1 cellular context compared by ENCODE assay signal in the genomic region with DNA sequence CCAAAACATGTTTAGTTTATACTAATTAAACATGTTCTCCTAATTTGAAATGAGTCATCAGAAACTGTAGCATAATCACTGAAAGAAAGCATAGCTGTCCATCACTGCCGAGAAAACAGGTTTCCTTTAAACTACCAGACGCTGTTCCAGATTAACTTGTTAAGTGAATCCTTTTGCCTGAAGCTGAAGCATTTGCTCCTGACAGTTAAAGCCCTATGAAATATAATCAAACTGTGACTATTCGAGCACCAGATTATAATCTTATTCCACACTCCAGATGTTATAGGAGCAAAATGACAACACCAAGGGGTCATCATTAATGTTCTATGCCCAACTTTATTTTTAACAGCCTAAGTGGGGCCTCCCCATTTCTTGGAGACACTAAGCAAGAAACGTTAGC.
TF ChIP-seq lines count a peak whose summit lies in the region.

No MANE protein-coding gene starts in this region.

TF ChIP-seq in HEK293, 187 proteins besides CTCF, POLR2A, EP300 and RAD21 (continued from another document):
- TF ChIP-seq, protein P1, sequence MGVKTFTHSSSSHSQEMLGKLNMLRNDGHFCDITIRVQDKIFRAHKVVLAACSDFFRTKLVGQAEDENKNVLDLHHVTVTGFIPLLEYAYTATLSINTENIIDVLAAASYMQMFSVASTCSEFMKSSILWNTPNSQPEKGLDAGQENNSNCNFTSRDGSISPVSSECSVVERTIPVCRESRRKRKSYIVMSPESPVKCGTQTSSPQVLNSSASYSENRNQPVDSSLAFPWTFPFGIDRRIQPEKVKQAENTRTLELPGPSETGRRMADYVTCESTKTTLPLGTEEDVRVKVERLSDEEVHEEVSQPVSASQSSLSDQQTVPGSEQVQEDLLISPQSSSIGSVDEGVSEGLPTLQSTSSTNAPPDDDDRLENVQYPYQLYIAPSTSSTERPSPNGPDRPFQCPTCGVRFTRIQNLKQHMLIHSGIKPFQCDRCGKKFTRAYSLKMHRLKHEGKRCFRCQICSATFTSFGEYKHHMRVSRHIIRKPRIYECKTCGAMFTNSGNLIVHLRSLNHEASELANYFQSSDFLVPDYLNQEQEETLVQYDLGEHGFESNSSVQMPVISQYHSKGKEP (tag by site-specific recombination; IDR thresholded peaks at IDR 0.05) = 0 out of 2 replicates have a peak, but pooled peaks have one; percentile 33
- TF ChIP-seq, protein P2, sequence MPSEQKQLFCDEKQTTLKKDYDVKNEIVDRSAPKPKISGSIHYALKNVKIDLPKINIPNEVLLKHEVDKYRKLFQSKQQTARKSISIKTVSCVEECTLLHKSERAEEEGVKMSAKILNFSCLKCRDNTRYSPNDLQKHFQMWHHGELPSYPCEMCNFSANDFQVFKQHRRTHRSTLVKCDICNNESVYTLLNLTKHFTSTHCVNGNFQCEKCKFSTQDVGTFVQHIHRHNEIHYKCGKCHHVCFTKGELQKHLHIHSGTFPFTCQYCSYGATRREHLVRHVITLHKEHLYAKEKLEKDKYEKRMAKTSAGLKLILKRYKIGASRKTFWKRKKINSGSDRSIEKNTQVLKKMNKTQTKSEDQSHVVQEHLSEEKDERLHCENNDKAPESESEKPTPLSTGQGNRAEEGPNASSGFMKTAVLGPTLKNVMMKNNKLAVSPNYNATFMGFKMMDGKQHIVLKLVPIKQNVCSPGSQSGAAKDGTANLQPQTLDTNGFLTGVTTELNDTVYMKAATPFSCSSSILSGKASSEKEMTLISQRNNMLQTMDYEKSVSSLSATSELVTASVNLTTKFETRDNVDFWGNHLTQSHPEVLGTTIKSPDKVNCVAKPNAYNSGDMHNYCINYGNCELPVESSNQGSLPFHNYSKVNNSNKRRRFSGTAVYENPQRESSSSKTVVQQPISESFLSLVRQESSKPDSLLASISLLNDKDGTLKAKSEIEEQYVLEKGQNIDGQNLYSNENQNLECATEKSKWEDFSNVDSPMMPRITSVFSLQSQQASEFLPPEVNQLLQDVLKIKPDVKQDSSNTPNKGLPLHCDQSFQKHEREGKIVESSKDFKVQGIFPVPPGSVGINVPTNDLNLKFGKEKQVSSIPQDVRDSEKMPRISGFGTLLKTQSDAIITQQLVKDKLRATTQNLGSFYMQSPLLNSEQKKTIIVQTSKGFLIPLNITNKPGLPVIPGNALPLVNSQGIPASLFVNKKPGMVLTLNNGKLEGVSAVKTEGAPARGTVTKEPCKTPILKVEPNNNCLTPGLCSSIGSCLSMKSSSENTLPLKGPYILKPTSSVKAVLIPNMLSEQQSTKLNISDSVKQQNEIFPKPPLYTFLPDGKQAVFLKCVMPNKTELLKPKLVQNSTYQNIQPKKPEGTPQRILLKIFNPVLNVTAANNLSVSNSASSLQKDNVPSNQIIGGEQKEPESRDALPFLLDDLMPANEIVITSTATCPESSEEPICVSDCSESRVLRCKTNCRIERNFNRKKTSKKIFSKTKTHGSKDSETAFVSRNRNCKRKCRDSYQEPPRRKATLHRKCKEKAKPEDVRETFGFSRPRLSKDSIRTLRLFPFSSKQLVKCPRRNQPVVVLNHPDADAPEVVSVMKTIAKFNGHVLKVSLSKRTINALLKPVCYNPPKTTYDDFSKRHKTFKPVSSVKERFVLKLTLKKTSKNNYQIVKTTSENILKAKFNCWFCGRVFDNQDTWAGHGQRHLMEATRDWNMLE (tag by site-specific recombination; conservative IDR thresholded peaks at IDR 0.05; ENCODE audit: low read depth) = no peak
- TF ChIP-seq ZNF624 (tag by site-specific recombination; IDR thresholded peaks at IDR 0.05) = no peak
- no peak for TF ChIP-seq GLIS2 (tag by site-specific recombination; IDR thresholded peaks at IDR 0.05)
- TF ChIP-seq ZNF202 (tag by site-specific recombination; IDR thresholded peaks at IDR 0.05; ENCODE audit: borderline replicate concordance) = no peak
